In the genomic region with DNA sequence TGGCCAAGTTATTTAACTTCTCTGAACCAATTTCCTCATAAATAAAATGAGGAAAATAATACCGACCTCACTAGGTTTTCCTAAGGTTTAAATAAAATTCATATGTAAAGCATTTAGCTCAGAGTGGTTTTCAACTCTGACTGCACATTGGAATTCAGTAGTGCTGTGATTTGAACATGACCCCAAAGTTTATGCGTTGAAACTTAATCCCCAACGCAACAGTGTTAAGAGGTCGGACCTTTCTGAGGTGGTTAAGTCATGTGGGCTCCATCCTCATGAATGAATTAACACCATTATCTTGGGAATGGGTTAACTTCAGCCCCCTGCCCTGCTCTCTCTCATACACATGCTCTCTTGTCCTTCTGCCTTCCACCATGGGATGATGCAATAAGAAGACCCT, we compare ENCODE assay signal across 25 cellular contexts.
A peak's percentile ranks its signal among the peaks of the same experiment; 100 is the strongest.
DNase-seq lines count a peak whose midpoint lies in the region; ATAC-seq, FAIRE-seq and TF ChIP-seq lines count a peak whose summit lies in the region.
"Had no signal": no experiment of that assay in that cellular context is flagged by ENCODE, and none has a peak within 500 bp of the region (broad histone marks: within the 10 kb centered on the region; RNA-seq: fewer than 3 reads in every experiment).

No MANE protein-coding gene starts in this region.

- peak overlapping the region; percentile 74 to 89 for H3K27ac ChIP-seq in A549
- peak overlapping the region; percentile 95 for H3K27ac ChIP-seq in brain microvascular endothelial cell
- peak overlapping the region; percentile 99 for H3K27ac ChIP-seq in mesenchymal stem cell (ENCODE audit: low read length, poor library complexity, severe bottlenecking)
- no peak overlapping the region for H3K27ac ChIP-seq in small intestine (ENCODE audit: low read depth in 1 of 2, low read length in 1 of 2)
- no peak overlapping the region for H3K27ac ChIP-seq in testis
- H3K27ac ChIP-seq: cardiac muscle cell, psoas muscle had no signal

- no peak overlapping the region for H2AFZ ChIP-seq in mesenchymal stem cell (ENCODE audit: low read depth, low read length)

- FAIRE-seq in A549 (lab: Jason Lieb, UNC) (no peak), small intestine (lab: Jason Lieb, UNC) (no peak)
- FAIRE-seq: endometrium, islet of Langerhans had no signal

- peak overlapping the region; percentile 66 for H2BK120ac ChIP-seq in mesenchymal stem cell (ENCODE audit: low read depth, low read length)

- H2AK5ac ChIP-seq in mesenchymal stem cell (ENCODE audit: low read length, severe bottlenecking): peak overlapping the region; percentile 84

- H3K23ac ChIP-seq in mesenchymal stem cell (ENCODE audit: low read length in 2 of 2): no peak overlapping the region

- H3K27me3 ChIP-seq in brain microvascular endothelial cell (replicated peaks) (no peaks in the 10 kb centered on the region), mesenchymal stem cell (ENCODE audit: control insufficient read depth in 1 of 2, insufficient read depth in 1 of 2, low read length in 2 of 2) (no peaks in the 10 kb centered on the region), small intestine (ENCODE audit: control insufficient read depth in 2 of 2, insufficient read depth in 2 of 2, low read length in 2 of 2) (no peaks in the 10 kb centered on the region), testis (no peaks in the 10 kb centered on the region)
- H3K27me3 ChIP-seq: cardiac muscle cell had no signal

- peak overlapping the region in 1 of 2 experiments; percentile 6 for H3K4ac ChIP-seq in mesenchymal stem cell (ENCODE audit: low read depth in 1 of 2, low read length in 2 of 2)

- H3K4me2 ChIP-seq in A549: peak overlapping the region; percentile 66
- H3K4me2 ChIP-seq in mesenchymal stem cell (ENCODE audit: low read length, poor library complexity, severe bottlenecking): no peak overlapping the region

- intact Hi-C loops in testis (cut with DNase I; ENCODE audit: low total_unique reads): no loop called here

- peak overlapping the region; percentile 56 for H4K8ac ChIP-seq in mesenchymal stem cell (ENCODE audit: low read length)

- no peak overlapping the region for H3K14ac ChIP-seq in mesenchymal stem cell (ENCODE audit: low read length in 2 of 2)

- ATAC-seq in A549 (no peak), HG02642 (IDR thresholded peaks at IDR 0.05; ENCODE audit: poor library complexity, unreplicated experiment) (no peak), HG03039 (IDR thresholded peaks at IDR 0.05; ENCODE audit: unreplicated experiment) (no peak)
- ATAC-seq: activated CD8-positive, alpha-beta memory T cell treated with anti-CD3 and anti-CD28 coated beads, Interleukin-2, amount 10 ng/mL, durations not matched to agents 7 days and 5 days; naive thymus-derived CD4-positive, alpha-beta T cell; WTC11 had no signal

- H3K4me3 ChIP-seq in A549 (no peak overlapping the region), brain microvascular endothelial cell (ENCODE audit: low read depth, low read length) (no peak overlapping the region), mesenchymal stem cell (ENCODE audit: insufficient read depth in 1 of 2, low read depth in 1 of 2, low read length in 2 of 2) (no peak overlapping the region), small intestine (ENCODE audit: low read depth in 1 of 2, low read length in 2 of 2) (no peak overlapping the region), testis (no peak overlapping the region)
- H3K4me3 ChIP-seq: cardiac muscle cell, psoas muscle had no signal

- no peak overlapping the region for H2BK15ac ChIP-seq in mesenchymal stem cell (ENCODE audit: low read depth, poor library complexity, severe bottlenecking)

- 73% methylated on average over 4 of the region's 4 CpGs for WGBS in A549 (ENCODE audit: missing lambda C conversion rate)
- 88% methylated on average over 3 of the region's 4 CpGs for WGBS in mesenchymal stem cell
- WGBS in small intestine, 3 donors: 90 to 96% (median 95%) methylated on average over 4 of the region's 4 CpGs
- WGBS in testis, 2 donors: 79 to 87% methylated on average over 4 of the region's 4 CpGs

- peaks cover 12% of the 10 kb centered on the region for H3K9me3 Mint-ChIP-seq in HFFc6

- DNase-seq in A549 (ENCODE audit: low read depth in 1 of 2, low spot score in 1 of 2) (no peak), HFFc6 (no peak), brain microvascular endothelial cell (no peak), mesenchymal stem cell (no peak), small intestine (no peak), testis (no peak)
- DNase-seq: activated CD8-positive, alpha-beta memory T cell treated with anti-CD3 and anti-CD28 coated beads, Interleukin-2, amount 10 ng/mL, durations not matched to agents 7 days and 5 days; activated naive CD4-positive, alpha-beta T cell treated with anti-CD3 and anti-CD28 coated beads for 36 hours; amygdala; C1 segment of cervical spinal cord; Caco-2; KG1; naive thymus-derived CD4-positive, alpha-beta T cell; NCI-H1417 treated with DMSO at 0.1 percent for 48 hours; NCI-H2081; NCI-H345 had no signal

- H3K4me1 ChIP-seq in A549 (peaks cover 26% of the 10 kb centered on the region), mesenchymal stem cell (ENCODE audit: control insufficient read depth, insufficient read depth, low read depth, low read length) (peaks cover 5% of the 10 kb centered on the region), small intestine (ENCODE audit: control insufficient read depth in 2 of 2, insufficient read depth in 1 of 2, low read depth in 1 of 2, low read length in 1 of 2) (no peaks in the 10 kb centered on the region), testis (no peaks in the 10 kb centered on the region)
- H3K4me1 ChIP-seq: Caco-2, psoas muscle had no signal

- peaks cover 11% of the 10 kb centered on the region; the same call in 2 of the 3 replicates for H3K9me3 ChIP-seq in A549
- no peaks in the 10 kb centered on the region for H3K9me3 ChIP-seq in mesenchymal stem cell (ENCODE audit: control insufficient read depth, low read length)
- no peaks in the 10 kb centered on the region for H3K9me3 ChIP-seq in small intestine (ENCODE audit: control insufficient read depth, low read depth)
- H3K9me3 ChIP-seq in testis: no peaks in the 10 kb centered on the region
- H3K9me3 ChIP-seq: psoas muscle had no signal

- no peaks in the 10 kb centered on the region for H3K79me1 ChIP-seq in mesenchymal stem cell (replicated peaks; ENCODE audit: low read length, poor library complexity, severe bottlenecking)

- H3K4me1 Mint-ChIP-seq in HFFc6 (ENCODE audit: low read depth): peaks cover 50% of the 10 kb centered on the region
- H3K4me1 Mint-ChIP-seq: activated CD8-positive, alpha-beta memory T cell treated with anti-CD3 and anti-CD28 coated beads, Interleukin-2, amount 10 ng/mL, durations not matched to agents 7 days and 5 days; naive thymus-derived CD4-positive, alpha-beta T cell had no signal

- no peak overlapping the region for H4K91ac ChIP-seq in mesenchymal stem cell (ENCODE audit: low read length)

- no peaks in the 10 kb centered on the region for H3K36me3 ChIP-seq in brain microvascular endothelial cell (replicated peaks)
- H3K36me3 ChIP-seq in mesenchymal stem cell (ENCODE audit: control insufficient read depth in 1 of 2, insufficient read depth in 2 of 2, low read depth in 1 of 2, low read length in 2 of 2): no peaks in the 10 kb centered on the region
- no peaks in the 10 kb centered on the region for H3K36me3 ChIP-seq in small intestine (ENCODE audit: control insufficient read depth in 2 of 2, insufficient read depth in 2 of 2, low read length in 2 of 2)
- no peaks in the 10 kb centered on the region for H3K36me3 ChIP-seq in testis (ENCODE audit: low read depth, missing control alignments)
- H3K36me3 ChIP-seq: cardiac muscle cell had no signal

- in situ Hi-C loops in brain microvascular endothelial cell (cut with HindIII; ENCODE audit: low pct_ligation_motif_present, low sequenced_read_pairs): no loop called here

- TF ChIP-seq RAD21 in A549 (conservative IDR thresholded peaks at IDR 0.05 in 1 of 2, IDR thresholded peaks at IDR 0.05 in 1 of 2): no peak

- peak overlapping the region; percentile 90 for H3K27ac Mint-ChIP-seq in HFFc6
- H3K27ac Mint-ChIP-seq: activated CD8-positive, alpha-beta memory T cell treated with anti-CD3 and anti-CD28 coated beads, Interleukin-2, amount 10 ng/mL, durations not matched to agents 7 days and 5 days; activated naive CD4-positive, alpha-beta T cell treated with anti-CD3 and anti-CD28 coated beads for 36 hours; naive thymus-derived CD4-positive, alpha-beta T cell; stimulated activated naive CD8-positive, alpha-beta T cell treated with anti-CD3 and anti-CD28 coated beads, Interleukin-15, Interleukin-2, amounts not matched to agents 100 ng/mL and 50 ng/mL, for 24 hours; WTC11 had no signal

- no peak for TF ChIP-seq EP300 in A549 (IDR thresholded peaks at IDR 0.05)

- peak overlapping the region; percentile 30; the same call in 1 of the 2 replicates for H3K4me3 Mint-ChIP-seq in HFFc6
- H3K4me3 Mint-ChIP-seq: activated CD8-positive, alpha-beta memory T cell treated with anti-CD3 and anti-CD28 coated beads, Interleukin-2, amount 10 ng/mL, durations not matched to agents 7 days and 5 days; activated naive CD4-positive, alpha-beta T cell treated with anti-CD3 and anti-CD28 coated beads for 36 hours; mesothelial cell of epicardium; naive thymus-derived CD4-positive, alpha-beta T cell; stimulated activated naive CD8-positive, alpha-beta T cell treated with anti-CD3 and anti-CD28 coated beads, Interleukin-15, Interleukin-2, amounts not matched to agents 100 ng/mL and 50 ng/mL, for 24 hours; WTC11 had no signal

- peak overlapping the region in 1 of 2 experiments; percentile 52 for H3K18ac ChIP-seq in mesenchymal stem cell (ENCODE audit: low read depth in 1 of 2, low read length in 2 of 2)

- H3K27me3 Mint-ChIP-seq in HFFc6 (ENCODE audit: insufficient read depth): no peaks in the 10 kb centered on the region
- H3K27me3 Mint-ChIP-seq: activated CD8-positive, alpha-beta memory T cell treated with anti-CD3 and anti-CD28 coated beads, Interleukin-2, amount 10 ng/mL, durations not matched to agents 7 days and 5 days; naive thymus-derived CD4-positive, alpha-beta T cell; stimulated activated naive CD8-positive, alpha-beta T cell treated with anti-CD3 and anti-CD28 coated beads, Interleukin-15, Interleukin-2, amounts not matched to agents 100 ng/mL and 50 ng/mL, for 24 hours had no signal

- H3K36me3 Mint-ChIP-seq in HFFc6 (ENCODE audit: low read depth): peaks cover 10% of the 10 kb centered on the region
- H3K36me3 Mint-ChIP-seq: activated CD8-positive, alpha-beta memory T cell treated with anti-CD3 and anti-CD28 coated beads, Interleukin-2, amount 10 ng/mL, durations not matched to agents 7 days and 5 days had no signal

- peak overlapping the region; percentile 69 to 70 for H2BK12ac ChIP-seq in mesenchymal stem cell (ENCODE audit: low read length in 2 of 2)

- TF ChIP-seq POLR2A in A549 (IDR thresholded peaks at IDR 0.05; ENCODE audit: low read length): no peak
- no peak for TF ChIP-seq POLR2A in testis (IDR thresholded peaks at IDR 0.05)

- peak overlapping the region; percentile 70 for H3K9ac ChIP-seq in mesenchymal stem cell (ENCODE audit: low read length)

- POLR2A ChIA-PET in A549 (lab: Yijun Ruan, JAX): no interaction called here

- no peak overlapping the region for H2BK5ac ChIP-seq in mesenchymal stem cell (ENCODE audit: low read depth, low read length, poor library complexity, severe bottlenecking)

- CTCF ChIA-PET in A549 (lab: Yijun Ruan, JAX): interaction anchor here (0.9 kb wide), 1 partner anchor 304 kb away, joined by 3 read pairs; no protein-coding TSS in a partner anchor

- TF ChIP-seq CTCF in A549 (IDR thresholded peaks at IDR 0.05) (no peak), HFFc6 (IDR thresholded peaks at IDR 0.05) (no peak), brain microvascular endothelial cell (IDR thresholded peaks at IDR 0.05; ENCODE audit: low read depth, low read length, missing control alignments) (no peak), testis (IDR thresholded peaks at IDR 0.05) (no peak)

Comparison
In these comparisons a context has a peak if more than half of its experiments do, and no peak if none do; other contexts are left out.
1. H3K27ac ChIP-seq: peak in A549 (2 of 2), brain microvascular endothelial cell (single experiment) and mesenchymal stem cell (single experiment); none in small intestine (0 of 2) and testis (0 of 2).